ENCODE assay signal across 17 cellular contexts in genomic region chr5:17401509-17402290, GRCh38.
DNase-seq lines count a peak whose midpoint lies in the region; ATAC-seq lines count a peak whose summit lies in the region.
"Had no signal": no experiment of that assay in that cellular context is flagged by ENCODE, and none has a peak within 500 bp of the region (broad histone marks: within the 10 kb centered on the region; RNA-seq: fewer than 3 reads in every experiment).

No MANE protein-coding gene starts in this region.

- no peak for ATAC-seq in GM18870 (IDR thresholded peaks at IDR 0.05; ENCODE audit: unreplicated experiment)
- ATAC-seq: activated CD8-positive, alpha-beta T cell treated with anti-CD3 and anti-CD28 coated beads for 36 hours; GM12878 had no signal

- peak; percentile 44 for DNase-seq in DMS 273 (lab: John Stamatoyannopoulos, UW; ENCODE audit: unreplicated experiment)
- no peak for DNase-seq in DMS 273 treated with DMSO at 0.1 percent for 48 hours (lab: John Stamatoyannopoulos, UW)
- DNase-seq in OCI-M1 (lab: John Stamatoyannopoulos, UW): peak; percentile 45
- DNase-seq in iPS DF 4.7 (ENCODE audit: extremely low read depth, low spot score): peak; percentile 51
- DNase-seq in retina: peak; percentile 38
- DNase-seq in inferior parietal cortex (ENCODE audit: extremely low spot score): no peak
- no peak for DNase-seq in COLO829 (ENCODE audit: low spot score)
- DNase-seq: 8988T; activated CD8-positive, alpha-beta T cell treated with anti-CD3 and anti-CD28 coated beads for 36 hours; central memory CD4-positive, alpha-beta T cell; EL; foreskin fibroblast; HFFc6; kidney glomerular epithelial cell; stimulated activated CD4-positive, alpha-beta T cell treated with anti-CD3 and anti-CD28 coated beads, Interleukin-15, amount 100 ng/mL, for 24 hours had no signal

Comparison
In these comparisons a context has a peak if more than half of its experiments do, and no peak if none do; other contexts are left out.
1. DNase-seq: peak in DMS 273 (single experiment), OCI-M1 (single experiment), iPS DF 4.7 (single experiment) and retina (single experiment); none in DMS 273 treated with DMSO at 0.1 percent for 48 hours (single experiment), inferior parietal cortex (single experiment) and COLO829 (single experiment).